ENCODE assay signal across 1 cellular context in the genomic region with DNA sequence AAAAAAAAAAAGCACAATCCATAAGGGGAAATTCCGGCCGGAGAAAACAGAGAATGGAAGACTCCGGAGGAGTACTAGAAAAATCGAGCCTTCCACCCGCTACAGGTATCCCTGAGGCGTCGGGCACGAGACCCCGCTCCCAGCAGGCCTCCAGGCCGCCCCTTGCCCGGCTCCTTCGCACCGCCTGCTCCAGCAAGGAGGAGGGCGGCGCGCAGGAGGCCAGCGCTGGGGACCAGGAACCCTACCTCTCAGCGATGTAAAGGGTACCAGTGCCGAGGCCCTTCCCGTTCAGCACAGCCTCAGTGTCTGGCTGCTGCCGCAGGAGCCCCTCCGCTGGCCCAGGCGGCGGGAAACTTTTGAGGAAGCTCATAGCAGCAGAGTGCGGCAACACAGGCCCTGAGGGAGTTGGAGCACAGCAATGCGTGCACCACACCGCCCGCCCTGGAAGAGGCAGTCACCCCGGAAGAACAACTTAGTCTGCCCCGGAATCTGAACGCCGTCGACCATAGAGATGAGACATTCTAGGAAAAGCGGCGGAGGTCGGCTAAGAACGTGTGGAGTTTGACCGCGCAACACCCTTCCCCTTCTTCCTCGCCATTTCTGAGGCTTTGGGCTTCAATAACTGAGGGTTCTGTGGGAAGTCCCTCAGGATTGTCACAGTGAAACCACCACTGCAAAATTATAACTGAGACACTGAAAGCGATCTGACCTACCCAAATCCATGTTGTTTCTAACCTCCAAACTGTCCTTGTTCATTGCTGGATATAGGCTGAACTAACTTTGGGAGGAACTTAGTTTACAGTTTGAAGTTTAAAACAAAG.
TF ChIP-seq lines count a peak whose summit lies in the region.

A gene with protein sequence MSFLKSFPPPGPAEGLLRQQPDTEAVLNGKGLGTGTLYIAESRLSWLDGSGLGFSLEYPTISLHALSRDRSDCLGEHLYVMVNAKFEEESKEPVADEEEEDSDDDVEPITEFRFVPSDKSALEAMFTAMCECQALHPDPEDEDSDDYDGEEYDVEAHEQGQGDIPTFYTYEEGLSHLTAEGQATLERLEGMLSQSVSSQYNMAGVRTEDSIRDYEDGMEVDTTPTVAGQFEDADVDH (minus strand): TSS at position 450 of the 821 bp plus-strand sequence. CDS start 80 bp downstream, at position 370.

TF ChIP-seq in GM12878, 131 proteins besides CTCF, POLR2A, EP300 and RAD21 (continued from another document and continues in another):
- TF ChIP-seq, protein P1, sequence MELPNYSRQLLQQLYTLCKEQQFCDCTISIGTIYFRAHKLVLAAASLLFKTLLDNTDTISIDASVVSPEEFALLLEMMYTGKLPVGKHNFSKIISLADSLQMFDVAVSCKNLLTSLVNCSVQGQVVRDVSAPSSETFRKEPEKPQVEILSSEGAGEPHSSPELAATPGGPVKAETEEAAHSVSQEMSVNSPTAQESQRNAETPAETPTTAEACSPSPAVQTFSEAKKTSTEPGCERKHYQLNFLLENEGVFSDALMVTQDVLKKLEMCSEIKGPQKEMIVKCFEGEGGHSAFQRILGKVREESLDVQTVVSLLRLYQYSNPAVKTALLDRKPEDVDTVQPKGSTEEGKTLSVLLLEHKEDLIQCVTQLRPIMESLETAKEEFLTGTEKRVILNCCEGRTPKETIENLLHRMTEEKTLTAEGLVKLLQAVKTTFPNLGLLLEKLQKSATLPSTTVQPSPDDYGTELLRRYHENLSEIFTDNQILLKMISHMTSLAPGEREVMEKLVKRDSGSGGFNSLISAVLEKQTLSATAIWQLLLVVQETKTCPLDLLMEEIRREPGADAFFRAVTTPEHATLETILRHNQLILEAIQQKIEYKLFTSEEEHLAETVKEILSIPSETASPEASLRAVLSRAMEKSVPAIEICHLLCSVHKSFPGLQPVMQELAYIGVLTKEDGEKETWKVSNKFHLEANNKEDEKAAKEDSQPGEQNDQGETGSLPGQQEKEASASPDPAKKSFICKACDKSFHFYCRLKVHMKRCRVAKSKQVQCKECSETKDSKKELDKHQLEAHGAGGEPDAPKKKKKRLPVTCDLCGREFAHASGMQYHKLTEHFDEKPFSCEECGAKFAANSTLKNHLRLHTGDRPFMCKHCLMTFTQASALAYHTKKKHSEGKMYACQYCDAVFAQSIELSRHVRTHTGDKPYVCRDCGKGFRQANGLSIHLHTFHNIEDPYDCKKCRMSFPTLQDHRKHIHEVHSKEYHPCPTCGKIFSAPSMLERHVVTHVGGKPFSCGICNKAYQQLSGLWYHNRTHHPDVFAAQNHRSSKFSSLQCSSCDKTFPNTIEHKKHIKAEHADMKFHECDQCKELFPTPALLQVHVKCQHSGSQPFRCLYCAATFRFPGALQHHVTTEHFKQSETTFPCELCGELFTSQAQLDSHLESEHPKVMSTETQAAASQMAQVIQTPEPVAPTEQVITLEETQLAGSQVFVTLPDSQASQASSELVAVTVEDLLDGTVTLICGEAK (IDR thresholded peaks at IDR 0.05; ENCODE audit: borderline replicate concordance) = peak; percentile 97
- TF ChIP-seq, protein P2, sequence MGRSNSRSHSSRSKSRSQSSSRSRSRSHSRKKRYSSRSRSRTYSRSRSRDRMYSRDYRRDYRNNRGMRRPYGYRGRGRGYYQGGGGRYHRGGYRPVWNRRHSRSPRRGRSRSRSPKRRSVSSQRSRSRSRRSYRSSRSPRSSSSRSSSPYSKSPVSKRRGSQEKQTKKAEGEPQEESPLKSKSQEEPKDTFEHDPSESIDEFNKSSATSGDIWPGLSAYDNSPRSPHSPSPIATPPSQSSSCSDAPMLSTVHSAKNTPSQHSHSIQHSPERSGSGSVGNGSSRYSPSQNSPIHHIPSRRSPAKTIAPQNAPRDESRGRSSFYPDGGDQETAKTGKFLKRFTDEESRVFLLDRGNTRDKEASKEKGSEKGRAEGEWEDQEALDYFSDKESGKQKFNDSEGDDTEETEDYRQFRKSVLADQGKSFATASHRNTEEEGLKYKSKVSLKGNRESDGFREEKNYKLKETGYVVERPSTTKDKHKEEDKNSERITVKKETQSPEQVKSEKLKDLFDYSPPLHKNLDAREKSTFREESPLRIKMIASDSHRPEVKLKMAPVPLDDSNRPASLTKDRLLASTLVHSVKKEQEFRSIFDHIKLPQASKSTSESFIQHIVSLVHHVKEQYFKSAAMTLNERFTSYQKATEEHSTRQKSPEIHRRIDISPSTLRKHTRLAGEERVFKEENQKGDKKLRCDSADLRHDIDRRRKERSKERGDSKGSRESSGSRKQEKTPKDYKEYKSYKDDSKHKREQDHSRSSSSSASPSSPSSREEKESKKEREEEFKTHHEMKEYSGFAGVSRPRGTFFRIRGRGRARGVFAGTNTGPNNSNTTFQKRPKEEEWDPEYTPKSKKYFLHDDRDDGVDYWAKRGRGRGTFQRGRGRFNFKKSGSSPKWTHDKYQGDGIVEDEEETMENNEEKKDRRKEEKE (IDR thresholded peaks at IDR 0.05) = no peak
- TF ChIP-seq PAX5 (IDR thresholded peaks at IDR 0.05; ENCODE audit: borderline replicate concordance, low read depth, low read length) (no peak), EED (IDR thresholded peaks at IDR 0.05; ENCODE audit: low read depth) (no peak; the same call in 1 of the 2 replicates), SRF (IDR thresholded peaks at IDR 0.05; ENCODE audit: low read depth in 2 of 2, low read length in 2 of 2) (no peak), BACH1 (IDR thresholded peaks at IDR 0.05; ENCODE audit: borderline replicate concordance) (peak; percentile 37; the same call in 1 of the 2 replicates), EZH2 (IDR thresholded peaks at IDR 0.05; ENCODE audit: borderline replicate concordance, control insufficient read depth, low read depth, low read length) (no peak), SPI1 (IDR thresholded peaks at IDR 0.05; ENCODE audit: borderline replicate concordance, insufficient read depth, low read depth, low read length) (peak; percentile 7; the same call in 1 of the 2 replicates), FOS (IDR thresholded peaks at IDR 0.05; ENCODE audit: borderline replicate concordance, extremely low read depth, insufficient read length) (no peak), NFYA (IDR thresholded peaks at IDR 0.05; ENCODE audit: borderline replicate concordance, low read depth, low read length) (no peak), ZNF622 (IDR thresholded peaks at IDR 0.05) (no peak), ZNF217 (IDR thresholded peaks at IDR 0.05) (no peak), TBL1XR1 (IDR thresholded peaks at IDR 0.05; ENCODE audit: low read depth, low read length) (peak; percentile 93), POLR2AphosphoS2 (IDR thresholded peaks at IDR 0.05; ENCODE audit: low read depth, low read length) (peak; percentile 62; the same call in 1 of the 2 replicates), SREBF1 (IDR thresholded peaks at IDR 0.05; ENCODE audit: low read length) (0 out of 2 replicates have a peak, but pooled peaks have one; percentile 75), LARP7 (IDR thresholded peaks at IDR 0.05) (peak; percentile 73), MXI1 (IDR thresholded peaks at IDR 0.05; ENCODE audit: low read depth, low read length) (peak; percentile 97), HCFC1 (IDR thresholded peaks at IDR 0.05; ENCODE audit: low read length) (peak; percentile 79), ZNF24 (IDR thresholded peaks at IDR 0.05) (no peak; the same call in 1 of the 2 replicates), ZNF207 (IDR thresholded peaks at IDR 0.05; ENCODE audit: borderline replicate concordance) (peak; percentile 79), RAD51 (IDR thresholded peaks at IDR 0.05) (no peak), KLF5 (IDR thresholded peaks at IDR 0.05; ENCODE audit: partially characterized antibody) (peak; percentile 74), MTA2 (IDR thresholded peaks at IDR 0.05; ENCODE audit: low read depth) (peak; percentile 89), PAX8 (IDR thresholded peaks at IDR 0.05) (no peak), BHLHE40 (IDR thresholded peaks at IDR 0.05; ENCODE audit: borderline replicate concordance in 1 of 2, low read depth in 2 of 2, low read length in 1 of 2) (peak; percentile 69 to 73), TCF3 (IDR thresholded peaks at IDR 0.05; ENCODE audit: borderline replicate concordance, insufficient read depth, low read depth, low read length) (peak; percentile 44; the same call in 1 of the 2 replicates), IRF4 (IDR thresholded peaks at IDR 0.05; ENCODE audit: low read depth, low read length) (no peak), SIX5 (IDR thresholded peaks at IDR 0.05; ENCODE audit: low read depth, low read length, severe bottlenecking) (peak; percentile 55), CREM (IDR thresholded peaks at IDR 0.05; ENCODE audit: low read depth) (peak; percentile 72; the same call in 1 of the 2 replicates)
- TF ChIP-seq, protein P3, sequence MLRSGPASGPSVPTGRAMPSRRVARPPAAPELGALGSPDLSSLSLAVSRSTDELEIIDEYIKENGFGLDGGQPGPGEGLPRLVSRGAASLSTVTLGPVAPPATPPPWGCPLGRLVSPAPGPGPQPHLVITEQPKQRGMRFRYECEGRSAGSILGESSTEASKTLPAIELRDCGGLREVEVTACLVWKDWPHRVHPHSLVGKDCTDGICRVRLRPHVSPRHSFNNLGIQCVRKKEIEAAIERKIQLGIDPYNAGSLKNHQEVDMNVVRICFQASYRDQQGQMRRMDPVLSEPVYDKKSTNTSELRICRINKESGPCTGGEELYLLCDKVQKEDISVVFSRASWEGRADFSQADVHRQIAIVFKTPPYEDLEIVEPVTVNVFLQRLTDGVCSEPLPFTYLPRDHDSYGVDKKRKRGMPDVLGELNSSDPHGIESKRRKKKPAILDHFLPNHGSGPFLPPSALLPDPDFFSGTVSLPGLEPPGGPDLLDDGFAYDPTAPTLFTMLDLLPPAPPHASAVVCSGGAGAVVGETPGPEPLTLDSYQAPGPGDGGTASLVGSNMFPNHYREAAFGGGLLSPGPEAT (IDR thresholded peaks at IDR 0.05; ENCODE audit: low read depth) = peak; percentile 84
- TF ChIP-seq, protein P4, sequence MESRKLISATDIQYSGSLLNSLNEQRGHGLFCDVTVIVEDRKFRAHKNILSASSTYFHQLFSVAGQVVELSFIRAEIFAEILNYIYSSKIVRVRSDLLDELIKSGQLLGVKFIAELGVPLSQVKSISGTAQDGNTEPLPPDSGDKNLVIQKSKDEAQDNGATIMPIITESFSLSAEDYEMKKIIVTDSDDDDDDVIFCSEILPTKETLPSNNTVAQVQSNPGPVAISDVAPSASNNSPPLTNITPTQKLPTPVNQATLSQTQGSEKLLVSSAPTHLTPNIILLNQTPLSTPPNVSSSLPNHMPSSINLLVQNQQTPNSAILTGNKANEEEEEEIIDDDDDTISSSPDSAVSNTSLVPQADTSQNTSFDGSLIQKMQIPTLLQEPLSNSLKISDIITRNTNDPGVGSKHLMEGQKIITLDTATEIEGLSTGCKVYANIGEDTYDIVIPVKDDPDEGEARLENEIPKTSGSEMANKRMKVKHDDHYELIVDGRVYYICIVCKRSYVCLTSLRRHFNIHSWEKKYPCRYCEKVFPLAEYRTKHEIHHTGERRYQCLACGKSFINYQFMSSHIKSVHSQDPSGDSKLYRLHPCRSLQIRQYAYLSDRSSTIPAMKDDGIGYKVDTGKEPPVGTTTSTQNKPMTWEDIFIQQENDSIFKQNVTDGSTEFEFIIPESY (IDR thresholded peaks at IDR 0.05) = no peak
- TF ChIP-seq, protein P5, sequence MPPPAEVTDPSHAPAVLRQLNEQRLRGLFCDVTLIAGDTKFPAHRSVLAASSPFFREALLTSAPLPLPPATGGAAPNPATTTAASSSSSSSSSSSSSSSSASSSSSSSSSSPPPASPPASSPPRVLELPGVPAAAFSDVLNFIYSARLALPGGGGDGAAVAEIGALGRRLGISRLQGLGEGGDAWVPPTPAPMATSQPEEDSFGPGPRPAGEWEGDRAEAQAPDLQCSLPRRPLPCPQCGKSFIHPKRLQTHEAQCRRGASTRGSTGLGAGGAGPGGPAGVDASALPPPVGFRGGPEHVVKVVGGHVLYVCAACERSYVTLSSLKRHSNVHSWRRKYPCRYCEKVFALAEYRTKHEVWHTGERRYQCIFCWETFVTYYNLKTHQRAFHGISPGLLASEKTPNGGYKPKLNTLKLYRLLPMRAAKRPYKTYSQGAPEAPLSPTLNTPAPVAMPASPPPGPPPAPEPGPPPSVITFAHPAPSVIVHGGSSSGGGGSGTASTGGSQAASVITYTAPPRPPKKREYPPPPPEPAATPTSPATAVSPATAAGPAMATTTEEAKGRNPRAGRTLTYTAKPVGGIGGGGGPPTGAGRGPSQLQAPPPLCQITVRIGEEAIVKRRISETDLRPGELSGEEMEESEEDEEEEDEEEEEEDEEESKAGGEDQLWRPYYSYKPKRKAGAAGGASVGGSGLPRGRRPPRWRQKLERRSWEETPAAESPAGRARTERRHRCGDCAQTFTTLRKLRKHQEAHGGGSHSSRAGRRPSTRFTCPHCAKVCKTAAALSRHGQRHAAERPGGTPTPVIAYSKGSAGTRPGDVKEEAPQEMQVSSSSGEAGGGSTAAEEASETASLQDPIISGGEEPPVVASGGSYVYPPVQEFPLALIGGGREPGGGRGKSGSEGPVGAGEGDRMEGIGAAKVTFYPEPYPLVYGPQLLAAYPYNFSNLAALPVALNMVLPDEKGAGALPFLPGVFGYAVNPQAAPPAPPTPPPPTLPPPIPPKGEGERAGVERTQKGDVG (CRISPR knock-in tag; IDR thresholded peaks at IDR 0.05) = no peak
- TF ChIP-seq, protein P6, sequence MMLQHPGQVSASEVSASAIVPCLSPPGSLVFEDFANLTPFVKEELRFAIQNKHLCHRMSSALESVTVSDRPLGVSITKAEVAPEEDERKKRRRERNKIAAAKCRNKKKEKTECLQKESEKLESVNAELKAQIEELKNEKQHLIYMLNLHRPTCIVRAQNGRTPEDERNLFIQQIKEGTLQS (IDR thresholded peaks at IDR 0.05; ENCODE audit: borderline replicate concordance, extremely low read depth, low read depth, low read length) = no peak
- TF ChIP-seq, protein P7, sequence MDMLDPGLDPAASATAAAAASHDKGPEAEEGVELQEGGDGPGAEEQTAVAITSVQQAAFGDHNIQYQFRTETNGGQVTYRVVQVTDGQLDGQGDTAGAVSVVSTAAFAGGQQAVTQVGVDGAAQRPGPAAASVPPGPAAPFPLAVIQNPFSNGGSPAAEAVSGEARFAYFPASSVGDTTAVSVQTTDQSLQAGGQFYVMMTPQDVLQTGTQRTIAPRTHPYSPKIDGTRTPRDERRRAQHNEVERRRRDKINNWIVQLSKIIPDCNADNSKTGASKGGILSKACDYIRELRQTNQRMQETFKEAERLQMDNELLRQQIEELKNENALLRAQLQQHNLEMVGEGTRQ (IDR thresholded peaks at IDR 0.05; ENCODE audit: borderline replicate concordance, low read depth, low read length) = no peak
- TF ChIP-seq, protein P8, sequence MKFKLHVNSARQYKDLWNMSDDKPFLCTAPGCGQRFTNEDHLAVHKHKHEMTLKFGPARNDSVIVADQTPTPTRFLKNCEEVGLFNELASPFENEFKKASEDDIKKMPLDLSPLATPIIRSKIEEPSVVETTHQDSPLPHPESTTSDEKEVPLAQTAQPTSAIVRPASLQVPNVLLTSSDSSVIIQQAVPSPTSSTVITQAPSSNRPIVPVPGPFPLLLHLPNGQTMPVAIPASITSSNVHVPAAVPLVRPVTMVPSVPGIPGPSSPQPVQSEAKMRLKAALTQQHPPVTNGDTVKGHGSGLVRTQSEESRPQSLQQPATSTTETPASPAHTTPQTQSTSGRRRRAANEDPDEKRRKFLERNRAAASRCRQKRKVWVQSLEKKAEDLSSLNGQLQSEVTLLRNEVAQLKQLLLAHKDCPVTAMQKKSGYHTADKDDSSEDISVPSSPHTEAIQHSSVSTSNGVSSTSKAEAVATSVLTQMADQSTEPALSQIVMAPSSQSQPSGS (IDR thresholded peaks at IDR 0.05; ENCODE audit: low read length) = no peak
- TF ChIP-seq, protein P9, sequence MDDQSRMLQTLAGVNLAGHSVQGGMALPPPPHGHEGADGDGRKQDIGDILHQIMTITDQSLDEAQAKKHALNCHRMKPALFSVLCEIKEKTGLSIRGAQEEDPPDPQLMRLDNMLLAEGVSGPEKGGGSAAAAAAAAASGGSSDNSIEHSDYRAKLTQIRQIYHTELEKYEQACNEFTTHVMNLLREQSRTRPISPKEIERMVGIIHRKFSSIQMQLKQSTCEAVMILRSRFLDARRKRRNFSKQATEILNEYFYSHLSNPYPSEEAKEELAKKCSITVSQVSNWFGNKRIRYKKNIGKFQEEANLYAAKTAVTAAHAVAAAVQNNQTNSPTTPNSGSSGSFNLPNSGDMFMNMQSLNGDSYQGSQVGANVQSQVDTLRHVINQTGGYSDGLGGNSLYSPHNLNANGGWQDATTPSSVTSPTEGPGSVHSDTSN (IDR thresholded peaks at IDR 0.05; ENCODE audit: insufficient replicate concordance, low read depth, low read length) = no peak
